In the genomic region with DNA sequence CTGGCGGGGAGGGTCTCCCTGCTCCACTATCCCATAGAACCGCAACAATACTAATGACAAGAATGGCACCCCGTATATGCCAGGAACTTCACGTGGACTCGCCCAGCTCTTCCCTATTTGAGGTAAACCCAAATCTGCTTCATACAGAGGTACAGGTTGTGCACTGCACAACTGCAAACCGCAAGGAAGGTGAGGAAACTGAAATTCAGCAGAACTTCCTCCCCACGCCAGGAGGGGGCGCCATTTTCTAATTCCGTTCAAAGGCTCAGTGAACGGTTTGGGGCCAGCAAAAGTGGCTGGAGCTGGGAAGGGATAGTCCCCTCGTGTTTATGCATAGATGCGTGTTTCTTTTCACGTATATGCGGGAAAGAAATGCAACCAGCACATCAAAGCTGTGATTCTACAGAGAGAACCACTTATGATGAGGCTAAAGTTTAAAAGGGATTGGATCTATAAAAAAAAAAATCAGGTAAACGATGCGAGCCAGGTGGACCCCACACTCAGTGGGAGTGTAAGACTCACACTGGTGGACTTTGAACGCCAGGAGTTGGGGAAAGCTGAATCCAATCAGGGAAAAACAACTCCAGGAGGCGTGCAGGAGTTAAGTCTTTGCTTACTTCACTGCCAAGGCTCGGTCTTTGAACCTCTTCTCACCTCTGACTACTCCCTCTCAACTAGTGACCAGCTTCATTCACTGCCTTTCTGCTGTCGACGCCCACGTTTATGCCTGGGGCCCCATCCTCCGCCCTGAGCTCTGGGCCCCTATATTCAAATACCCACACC, we compare ENCODE assay signal across 10 cellular contexts. TPM values are rescaled to one million over a fixed set of nuclear protein-coding genes. Genes with fewer than 3 reads are reported as not detected.
DNase-seq lines count a peak whose midpoint lies in the region; ATAC-seq, FAIRE-seq and TF ChIP-seq lines count a peak whose summit lies in the region.
"Had no signal": no experiment of that assay in that cellular context is flagged by ENCODE, and none has a peak within 500 bp of the region (broad histone marks: within the 10 kb centered on the region; RNA-seq: fewer than 3 reads in every experiment).

No MANE protein-coding gene starts in this region.

- CTCF ChIA-PET in RWPE1 (lab: Yijun Ruan, JAX) (interaction anchor here (0.6 to 2.1 kb wide), 9 partner anchors 12 to 495 kb away, joined by 3 to 16 read pairs (median 4); no protein-coding TSS in a partner anchor), K562 (lab: Yijun Ruan, JAX; ENCODE audit: low intra/inter-chr PET ratio) (interaction anchor here (0.5 to 1.6 kb wide), 7 partner anchors 62 to 360 kb away, joined by 3 to 11 read pairs (median 5); no protein-coding TSS in a partner anchor)

- intact Hi-C loops in K562 (cut with micrococcal nuclease) = no loop called here
- intact Hi-C loops in upper lobe of right lung (cut with DNase I) = no loop called here

- in situ Hi-C loops in GM13976 (cut with MboI; ENCODE audit: low sequenced_read_pairs, unreplicated experiment) = no loop called here
- in situ Hi-C loops in K562 (cut with MboI) = no loop called here

- TF ChIP-seq EP300 in K562 (IDR thresholded peaks at IDR 0.05; ENCODE audit: low read length) = no peak

- FAIRE-seq in K562 (lab: Jason Lieb, UNC) = peak; percentile 96

- TF ChIP-seq CTCF in GM13976 (IDR thresholded peaks at IDR 0.05; ENCODE audit: borderline replicate concordance, control extremely low read depth, extremely low read depth, insufficient read depth, missing control alignments) (peak; percentile 59), RWPE1 (conservative IDR thresholded peaks at IDR 0.05; ENCODE audit: low read depth) (peak; percentile 80), K562 (IDR thresholded peaks at IDR 0.05 in 2 of 3, conservative IDR thresholded peaks at IDR 0.05 in 1 of 3; ENCODE audit: insufficient read depth in 2 of 3, low read depth in 1 of 3, low read length in 3 of 3) (peak; percentile 79 to 96 (median 88)), mesothelial cell of epicardium (IDR thresholded peaks at IDR 0.05; ENCODE audit: unreplicated experiment) (peak; percentile 94), upper lobe of right lung (IDR thresholded peaks at IDR 0.05) (peak; percentile 77)

- H3K9me3 Mint-ChIP-seq in mesothelial cell of epicardium = no peaks in the 10 kb centered on the region

- TF ChIP-seq POLR2A in K562 (conservative IDR thresholded peaks at IDR 0.05) = no peak

- ATAC-seq in K562 = peak; percentile 83
- ATAC-seq in upper lobe of right lung = peak; percentile 57
- no peak for ATAC-seq in HG03571 (IDR thresholded peaks at IDR 0.05; ENCODE audit: unreplicated experiment)
- no peak for ATAC-seq in GM18858 (IDR thresholded peaks at IDR 0.05; ENCODE audit: unreplicated experiment)

- peak; percentile 41 to 64; a peak in 3 of 4 replicates for TF ChIP-seq RAD21 in K562 (CRISPR knock-in tag; conservative IDR thresholded peaks at IDR 0.05 in 1 of 2, IDR thresholded peaks at IDR 0.05 in 1 of 2)

- H3K9me1 ChIP-seq in K562 (ENCODE audit: control insufficient read depth, insufficient read depth, low read length) = no peaks in the 10 kb centered on the region

- no peak overlapping the region for H2AFZ ChIP-seq in K562 (ENCODE audit: low read depth, low read length)

- no peaks in the 10 kb centered on the region for H3K36me3 Mint-ChIP-seq in mesothelial cell of epicardium

- H4K20me1 ChIP-seq in K562 (replicated peaks; ENCODE audit: control insufficient read depth, insufficient read depth, low read length) = peaks cover 9% of the 10 kb centered on the region; the same call in 1 of the 2 replicates

- peaks cover under 1% of the 10 kb centered on the region for H3K9me3 ChIP-seq in K562 (replicated peaks; ENCODE audit: control insufficient read depth, insufficient read depth, low read depth, low read length)
- no peaks in the 10 kb centered on the region for H3K9me3 ChIP-seq in upper lobe of right lung
- H3K9me3 ChIP-seq: HAP-1 had no signal

- peaks cover 81% of the 10 kb centered on the region for H3K27me3 Mint-ChIP-seq in mesothelial cell of epicardium (ENCODE audit: low read depth)

- peaks cover 19 to 43% of the 10 kb centered on the region in 2 experiments for H3K27me3 ChIP-seq in K562 (ENCODE audit: control insufficient read depth in 2 of 2, insufficient read depth in 2 of 2, low read length in 2 of 2)
- H3K27me3 ChIP-seq in upper lobe of right lung = peaks cover 51% of the 10 kb centered on the region

- H3K4me3 Mint-ChIP-seq in mesothelial cell of epicardium = no peak overlapping the region

- H3K36me3 ChIP-seq in K562 (ENCODE audit: control insufficient read depth, insufficient read depth, low read length) = no peaks in the 10 kb centered on the region
- no peaks in the 10 kb centered on the region for H3K36me3 ChIP-seq in upper lobe of right lung
- H3K36me3 ChIP-seq: HAP-1 had no signal

- H3K4me3 ChIP-seq in K562 = no peak overlapping the region
- H3K4me3 ChIP-seq in upper lobe of right lung = no peak overlapping the region
- H3K4me3 ChIP-seq: HAP-1 had no signal

- H3K4me1 ChIP-seq in K562 (replicated peaks in 1 of 2; ENCODE audit: control insufficient read depth in 2 of 2, insufficient read depth in 2 of 2, low read length in 2 of 2) (peaks cover 0 to 32% of the 10 kb centered on the region in 2 experiments; a peak in 2 of 5 replicates), upper lobe of right lung (no peaks in the 10 kb centered on the region)
- H3K4me1 ChIP-seq: HAP-1 had no signal

- no TSS peak for BruUV-seq in K562 (replicated peaks; lab: Mats Ljungman, UMichigan)

- POLR2A ChIA-PET in RWPE1 (lab: Yijun Ruan, JAX; ENCODE audit: low non-redundant PET) (no interaction called here), K562 (lab: Yijun Ruan, JAX) (interaction anchor here (0.9 to 1.5 kb wide), 5 partner anchors 8 to 135 kb away, joined by 3 to 5 read pairs (median 3); no protein-coding TSS in a partner anchor)

- no peaks in the 10 kb centered on the region for H3K79me2 ChIP-seq in K562 (ENCODE audit: control insufficient read depth, insufficient read depth, low read length)

- H3K4me2 ChIP-seq in K562 (ENCODE audit: insufficient read depth, low read length) = no peak overlapping the region; the same call in 1 of the 2 replicates

- 6% methylated on average over 23 of the region's 23 CpGs for WGBS in K562 (ENCODE audit: insufficient coverage, low coverage, missing lambda C conversion rate)

- DNase-seq in AG08395 (ENCODE audit: low spot score) (peak; percentile 66), GM13976 (ENCODE audit: low spot score) (peak; percentile 73), RWPE1 (ENCODE audit: low spot score) (peak; percentile 29), K562 (ENCODE audit: extremely low read depth in 1 of 4, low spot score in 3 of 4) (peak; percentile 68 to 75 (median 70)), mesothelial cell of epicardium (ENCODE audit: low spot score in 2 of 2, unreplicated experiment in 2 of 2) (no peak), upper lobe of right lung (no peak)

- H3K9ac ChIP-seq in K562 (ENCODE audit: insufficient read depth in 1 of 2, low read depth in 2 of 2, low read length in 2 of 2) = no peak overlapping the region

- no peak overlapping the region for H3K27ac Mint-ChIP-seq in mesothelial cell of epicardium

- no peak overlapping the region for H3K27ac ChIP-seq in RWPE1
- no peak overlapping the region for H3K27ac ChIP-seq in K562 (ENCODE audit: extremely low read depth, low read depth, low read length)
- no peak overlapping the region for H3K27ac ChIP-seq in upper lobe of right lung

- H3K4me1 Mint-ChIP-seq in mesothelial cell of epicardium = no peaks in the 10 kb centered on the region

RNA-seq across cellular contexts. Expression of gene C19orf81, which starts 20.3 kb away (rescaled TPM):
- total RNA-seq in K562 (2011; cell fraction: chromatin; rRNA removed; ENCODE audit: low replicate concordance) = 3.2 TPM in 1 of 2 replicates, not detected in the other
- total RNA-seq in K562 (2011; cell fraction: nucleolus; rRNA removed) = 10.5 and 13.3 TPM in 2 replicates
- total RNA-seq in K562 (2011; cell fraction: nucleoplasm; rRNA removed) = 7.7 and 11.2 TPM in 2 replicates
- total RNA-seq in K562 (2014; rRNA removed) (42.9 and 52.9 TPM in 2 replicates), K562 (2014; rRNA removed; fragmentation: Illumina TruSeq; extraction: Trizol) (not detected in 2 replicates), K562 (2015; rRNA removed; fragmentation: Illumina TruSeq; extraction: Trizol) (2.9 and 3.0 TPM in 2 replicates), K562 (2021) (33.0 and 40.2 TPM in 2 replicates), mesothelial cell of epicardium (3.0 to 5.0 TPM (median 3.5 TPM) in 3 replicates), upper lobe of right lung (3.9 TPM)
- polyA plus RNA-seq in K562 (2011; rRNA removed) (2.5 and 5.1 TPM in 2 replicates), K562 (2014; fragmentation: Illumina TruSeq; extraction: Trizol) (1.1 TPM in 1 of 2 replicates, not detected in the other), K562 (2014; fragmentation: Nextera tagmentation; extraction: Ambion mirVana) (not detected), K562 (2014; rRNA removed) (35.9 and 46.2 TPM in 2 replicates)
- 8.7 and 29.6 TPM in 2 replicates for polyA plus RNA-seq in K562 (2011; cell fraction: cytosol; rRNA removed)
- polyA plus RNA-seq in K562 (2011; cell fraction: nucleus; rRNA removed) = 8.3 and 17.5 TPM in 2 replicates
- 26.5 and 30.0 TPM in 2 replicates for polyA plus RNA-seq in K562 (2012)
- polyA minus RNA-seq in K562 (2011; rRNA and poly(A)+ RNA removed) = not detected in 2 replicates
- polyA minus RNA-seq in K562 (2011; cell fraction: cytosol; rRNA and poly(A)+ RNA removed) = 3.5 and 5.7 TPM in 2 replicates
- 6.1 and 7.3 TPM in 2 replicates for polyA minus RNA-seq in K562 (2011; cell fraction: nucleus; rRNA and poly(A)+ RNA removed)

RNA-seq across cellular contexts. Expression of gene SYT3, which starts 29.8 kb away (rescaled TPM):
- 1.5 and 2.4 TPM in 2 replicates for total RNA-seq in K562 (2011; cell fraction: chromatin; rRNA removed; ENCODE audit: low replicate concordance)
- total RNA-seq in K562 (2011; cell fraction: nucleolus; rRNA removed) = 1.6 and 2.0 TPM in 2 replicates
- 1.5 and 3.9 TPM in 2 replicates for total RNA-seq in K562 (2011; cell fraction: nucleoplasm; rRNA removed)
- total RNA-seq in K562 (2014; rRNA removed) (1.1 and 1.6 TPM in 2 replicates), K562 (2014; rRNA removed; fragmentation: Illumina TruSeq; extraction: Trizol) (0.36 and 0.51 TPM in 2 replicates), K562 (2015; rRNA removed; fragmentation: Illumina TruSeq; extraction: Trizol) (0.40 and 0.41 TPM in 2 replicates), K562 (2021) (1.7 and 2.0 TPM in 2 replicates), mesothelial cell of epicardium (0.31 to 0.77 TPM (median 0.60 TPM) in 3 replicates), upper lobe of right lung (2.5 TPM)
- polyA plus RNA-seq in K562 (2011; rRNA removed) (0.35 and 0.40 TPM in 2 replicates), K562 (2014; fragmentation: Illumina TruSeq; extraction: Trizol) (0.54 and 1.2 TPM in 2 replicates), K562 (2014; fragmentation: Nextera tagmentation; extraction: Ambion mirVana) (not detected), K562 (2014; rRNA removed) (0.38 and 0.85 TPM in 2 replicates)
- polyA plus RNA-seq in K562 (2011; cell fraction: cytosol; rRNA removed) = 0.28 and 1.0 TPM in 2 replicates
- polyA plus RNA-seq in K562 (2011; cell fraction: nucleus; rRNA removed) = 1.5 and 2.9 TPM in 2 replicates
- 1.6 and 3.0 TPM in 2 replicates for polyA plus RNA-seq in K562 (2012)
- polyA minus RNA-seq in K562 (2011; rRNA and poly(A)+ RNA removed) = 0.12 and 0.84 TPM in 2 replicates
- 0.38 TPM in 1 of 2 replicates, not detected in the other for polyA minus RNA-seq in K562 (2011; cell fraction: cytosol; rRNA and poly(A)+ RNA removed)
- 0.44 and 0.67 TPM in 2 replicates for polyA minus RNA-seq in K562 (2011; cell fraction: nucleus; rRNA and poly(A)+ RNA removed)
- total RNA-seq: subcutaneous adipose tissue had no signal

RNA-seq across cellular contexts. Expression of gene SHANK1, which starts 50.1 kb away (rescaled TPM):
- total RNA-seq in K562 (2011; cell fraction: chromatin; rRNA removed; ENCODE audit: low replicate concordance) = 1.1 and 2.3 TPM in 2 replicates
- 0.53 and 1.3 TPM in 2 replicates for total RNA-seq in K562 (2011; cell fraction: nucleolus; rRNA removed)
- total RNA-seq in K562 (2011; cell fraction: nucleoplasm; rRNA removed) = 1.8 and 2.4 TPM in 2 replicates
- total RNA-seq in K562 (2014; rRNA removed) (0.65 and 0.73 TPM in 2 replicates), K562 (2014; rRNA removed; fragmentation: Illumina TruSeq; extraction: Trizol) (0.29 and 0.55 TPM in 2 replicates), K562 (2015; rRNA removed; fragmentation: Illumina TruSeq; extraction: Trizol) (0.33 and 0.57 TPM in 2 replicates), K562 (2021) (1.3 and 1.8 TPM in 2 replicates), mesothelial cell of epicardium (11.9 to 14.0 TPM (median 13.5 TPM) in 3 replicates), upper lobe of right lung (0.35 TPM)
- polyA plus RNA-seq in K562 (2011; rRNA removed) (0.33 and 0.61 TPM in 2 replicates), K562 (2014; fragmentation: Illumina TruSeq; extraction: Trizol) (0.64 and 1.8 TPM in 2 replicates), K562 (2014; fragmentation: Nextera tagmentation; extraction: Ambion mirVana) (not detected), K562 (2014; rRNA removed) (0.52 and 1.6 TPM in 2 replicates)
- polyA plus RNA-seq in K562 (2011; cell fraction: cytosol; rRNA removed) = 0.66 and 2.6 TPM in 2 replicates
- polyA plus RNA-seq in K562 (2011; cell fraction: nucleus; rRNA removed) = 1.0 and 1.7 TPM in 2 replicates
- polyA plus RNA-seq in K562 (2012) = 0.69 and 1.3 TPM in 2 replicates
- polyA minus RNA-seq in K562 (2011; rRNA and poly(A)+ RNA removed) = 0.18 and 0.42 TPM in 2 replicates
- 0.86 and 1.2 TPM in 2 replicates for polyA minus RNA-seq in K562 (2011; cell fraction: cytosol; rRNA and poly(A)+ RNA removed)
- 0.56 and 1.3 TPM in 2 replicates for polyA minus RNA-seq in K562 (2011; cell fraction: nucleus; rRNA and poly(A)+ RNA removed)

RNA-seq across cellular contexts. Expression of gene CLEC11A, which starts 53.7 kb away (rescaled TPM):
- 0.69 and 6.7 TPM in 2 replicates for total RNA-seq in K562 (2011; cell fraction: chromatin; rRNA removed; ENCODE audit: low replicate concordance)
- 14.3 and 15.2 TPM in 2 replicates for total RNA-seq in K562 (2011; cell fraction: nucleolus; rRNA removed)
- 7.3 and 8.3 TPM in 2 replicates for total RNA-seq in K562 (2011; cell fraction: nucleoplasm; rRNA removed)
- total RNA-seq in K562 (2014; rRNA removed) (32.7 and 34.8 TPM in 2 replicates), K562 (2014; rRNA removed; fragmentation: Illumina TruSeq; extraction: Trizol) (2.5 and 2.7 TPM in 2 replicates), K562 (2015; rRNA removed; fragmentation: Illumina TruSeq; extraction: Trizol) (16.1 and 16.7 TPM in 2 replicates), K562 (2021) (31.3 and 31.4 TPM in 2 replicates), mesothelial cell of epicardium (33.0 to 34.4 TPM (median 33.6 TPM) in 3 replicates), upper lobe of right lung (13.3 TPM)
- polyA plus RNA-seq in K562 (2011; rRNA removed) (3.0 and 17.4 TPM in 2 replicates), K562 (2014; fragmentation: Illumina TruSeq; extraction: Trizol) (3.4 and 8.3 TPM in 2 replicates), K562 (2014; fragmentation: Nextera tagmentation; extraction: Ambion mirVana) (under 1 TPM; 0.39 to 0.46 TPM), K562 (2014; rRNA removed) (31.8 and 43.9 TPM in 2 replicates)
- 26.3 and 38.6 TPM in 2 replicates for polyA plus RNA-seq in K562 (2011; cell fraction: cytosol; rRNA removed)
- polyA plus RNA-seq in K562 (2011; cell fraction: nucleus; rRNA removed) = 42.7 and 43.1 TPM in 2 replicates
- 32.9 and 74.8 TPM in 2 replicates for polyA plus RNA-seq in K562 (2012)
- 0.49 and 1.0 TPM in 2 replicates for polyA minus RNA-seq in K562 (2011; rRNA and poly(A)+ RNA removed)
- polyA minus RNA-seq in K562 (2011; cell fraction: cytosol; rRNA and poly(A)+ RNA removed) = 1.6 and 12.8 TPM in 2 replicates
- 5.9 and 7.9 TPM in 2 replicates for polyA minus RNA-seq in K562 (2011; cell fraction: nucleus; rRNA and poly(A)+ RNA removed)

Comparison
In these comparisons a context has a peak if more than half of its experiments do, and no peak if none do; other contexts are left out.
1. DNase-seq: peak in AG08395 (single experiment), GM13976 (single experiment), RWPE1 (single experiment) and K562 (4 of 4); none in mesothelial cell of epicardium (0 of 2) and upper lobe of right lung (single experiment).
2. ATAC-seq: peak in K562 (single experiment) and upper lobe of right lung (single experiment); none in HG03571 (single experiment) and GM18858 (single experiment).
3. Peak in every context shown above with its lines, with median percentiles within 50 percentile points of each other: CTCF ChIP-seq.